26 cellular contexts compared by ENCODE assay signal in genomic region chr5:105150324-105150723, GRCh38.
"Had no signal": no experiment of that assay in that cellular context is flagged by ENCODE, and none has a peak within 500 bp of the region (broad histone marks: within the 10 kb centered on the region; RNA-seq: fewer than 3 reads in every experiment).

No MANE protein-coding gene starts in this region.

- H3K36me3 ChIP-seq: brain microvascular endothelial cell, gastrocnemius medialis, heart left ventricle had no signal

- H3K27me3 ChIP-seq: brain microvascular endothelial cell, dorsolateral prefrontal cortex, gastrocnemius medialis, heart left ventricle had no signal

- DNase-seq: activated CD4-positive, alpha-beta T cell treated with anti-CD3 and anti-CD28 coated beads for 4 hours; activated CD4-positive, alpha-beta T cell treated with anti-CD3 and anti-CD28 coated beads, Interleukin-2, amount 10 ng/mL, durations not matched to agents 7 days and 5 days; activated CD4-positive, alpha-beta T cell treated with anti-CD3 and anti-CD28 coated beads, Interleukin-2, amount 50 U/mL, for 4 hours; activated CD4-positive, CD25-positive, alpha-beta regulatory T cell; activated CD4-positive, CD25-positive, alpha-beta regulatory T cell treated with anti-CD3 and anti-CD28 coated beads, Interleukin-2, amount 50 U/mL, for 72 hours; activated CD8-positive, alpha-beta memory T cell treated with anti-CD3 and anti-CD28 coated beads for 24 hours; activated CD8-positive, alpha-beta T cell treated with anti-CD3 and anti-CD28 coated beads for 36 hours; activated effector memory CD4-positive, alpha-beta T cell treated with Interleukin-2 at 50 U/mL for 16 hours; activated gamma-delta T cell treated with Interleukin-2 at 50 U/mL for 16 hours; activated naive CD4-positive, alpha-beta T cell treated with anti-CD3 and anti-CD28 coated beads, Interleukin-2, amount 50 U/mL, for 16 hours; activated naive CD4-positive, alpha-beta T cell treated with Interleukin-2 at 50 U/mL for 16 hours; activated T-cell treated with anti-CD3 and anti-CD28 coated beads, Interleukin-2, amount 50 U/mL, for 4 hours; amniotic stem cell; anterior cingulate cortex; brain microvascular endothelial cell; dorsolateral prefrontal cortex; effector memory CD4-positive, alpha-beta T cell; endodermal cell; foreskin fibroblast; gastrocnemius medialis; glutamatergic neuron; heart left ventricle; T-helper 2 cell had no signal

- H3K27ac ChIP-seq: brain microvascular endothelial cell, coronary artery, dorsolateral prefrontal cortex, gastrocnemius medialis, heart left ventricle had no signal

- H3K4me3 ChIP-seq: coronary artery, dorsolateral prefrontal cortex, gastrocnemius medialis, heart left ventricle had no signal

- H3K9me3 ChIP-seq: gastrocnemius medialis had no signal

- H3K4me1 ChIP-seq: gastrocnemius medialis, heart left ventricle had no signal

- FAIRE-seq: astrocyte, bronchial epithelial cell had no signal
